9 cellular contexts compared by ENCODE assay signal in the genomic region with DNA sequence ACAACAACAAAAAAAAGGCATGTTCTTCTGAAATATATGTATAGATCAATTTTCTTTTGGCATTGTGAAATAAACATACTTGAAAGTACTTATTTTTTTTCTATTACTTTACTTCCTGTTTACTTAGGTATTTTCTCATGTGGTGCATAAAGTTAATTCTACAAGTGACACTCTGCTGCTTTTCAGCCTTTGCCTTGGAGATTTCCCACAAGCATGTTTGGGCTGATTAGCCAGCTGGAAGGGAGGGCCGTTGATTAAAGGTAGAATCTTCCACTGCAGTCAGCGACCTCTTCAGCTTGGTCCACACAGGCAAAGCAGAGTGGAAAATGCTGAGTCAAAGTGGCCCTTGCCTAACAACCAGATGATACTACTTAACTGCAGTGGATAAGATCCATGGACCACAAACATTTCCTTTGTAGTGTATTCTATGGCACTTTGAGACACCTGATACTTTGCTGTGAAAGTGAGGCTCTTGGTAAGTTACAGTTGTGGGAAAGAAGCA.
A peak's percentile ranks its signal among the peaks of the same experiment; 100 is the strongest.
DNase-seq lines count a peak whose midpoint lies in the region; ATAC-seq and TF ChIP-seq lines count a peak whose summit lies in the region.
"Had no signal": no experiment of that assay in that cellular context is flagged by ENCODE, and none has a peak within 500 bp of the region (broad histone marks: within the 10 kb centered on the region; RNA-seq: fewer than 3 reads in every experiment).

No MANE protein-coding gene starts in this region.

- H3K27ac ChIP-seq in psoas muscle (peak overlapping the region; percentile 41), substantia nigra (ENCODE audit: low read depth, low read length, poor library complexity, severe bottlenecking) (no peak overlapping the region)

- no peaks in the 10 kb centered on the region for H3K4me1 ChIP-seq in psoas muscle

- H3K27me3 ChIP-seq in psoas muscle (ENCODE audit: insufficient read depth in 3 of 3, low read length in 2 of 3): no peaks in the 10 kb centered on the region

- no peaks in the 10 kb centered on the region for H3K9me3 ChIP-seq in psoas muscle

- 10 to 27% (median 14%) methylated on average over 2 of the region's 2 CpGs for WGBS in psoas muscle, 3 donors

- intact Hi-C loops in psoas muscle (cut with DNase I): loop anchor here in 1 of 2 donors (10.0 kb wide), 1 partner anchor 62 kb away; no protein-coding TSS in a partner anchor

- H3K4me3 ChIP-seq in choroid plexus epithelial cell (ENCODE audit: low read depth, low read length) (no peak overlapping the region), psoas muscle (no peak overlapping the region)

- peak; percentile 69 for DNase-seq in GM03348 (ENCODE audit: low spot score)
- peak; percentile 7 for DNase-seq in HuH-7 (ENCODE audit: low spot score)
- peak; percentile 96 for DNase-seq in choroid plexus epithelial cell (ENCODE audit: low read depth)
- peak in 1 of 2 donors; percentile 15 for DNase-seq in psoas muscle
- no peak for DNase-seq in NCI-H2081 treated with DMSO at 0.1 percent for 48 hours (lab: John Stamatoyannopoulos, UW)
- no peak for DNase-seq in activated CD4-positive, alpha-beta T cell treated with anti-CD3 and anti-CD28 coated beads for 1 hour
- no peak for DNase-seq in substantia nigra (lab: John Stamatoyannopoulos, UW)
- DNase-seq: left cardiac atrium had no signal

- H3K36me3 ChIP-seq in psoas muscle (ENCODE audit: insufficient read depth in 1 of 2, low read depth in 1 of 2): no peaks in the 10 kb centered on the region

- peak; percentile 12 for TF ChIP-seq CTCF in choroid plexus epithelial cell (conservative IDR thresholded peaks at IDR 0.05; ENCODE audit: low read depth, low read length)
- TF ChIP-seq CTCF in psoas muscle (IDR thresholded peaks at IDR 0.05): no peak

- peak; percentile 77 for ATAC-seq in GM21447 (IDR thresholded peaks at IDR 0.05; ENCODE audit: unreplicated experiment)
- ATAC-seq in psoas muscle: peak; percentile 61 to 82 (median 72)

Comparison
In these comparisons a context has a peak if more than half of its experiments do, and no peak if none do; other contexts are left out.
1. DNase-seq: peak in GM03348 (single experiment), HuH-7 (single experiment) and choroid plexus epithelial cell (single experiment); none in NCI-H2081 treated with DMSO at 0.1 percent for 48 hours (single experiment), activated CD4-positive, alpha-beta T cell treated with anti-CD3 and anti-CD28 coated beads for 1 hour (single experiment) and substantia nigra (0 of 49).